Comparison of ENCODE assay signal across 1 cellular context in genomic region chr2:64177315-64177714, GRCh38.
TF ChIP-seq lines count a peak whose summit lies in the region.

No MANE protein-coding gene starts in this region.

TF ChIP-seq in GM23338, 12 proteins besides CTCF, POLR2A, EP300 and RAD21 (continued from another document):
- TF ChIP-seq ZNF462 (CRISPR knock-in tag; IDR thresholded peaks at IDR 0.05) = no peak
- no peak for TF ChIP-seq STAT1 (IDR thresholded peaks at IDR 0.05; ENCODE audit: unreplicated experiment)
- TF ChIP-seq POLR2AphosphoS5 (IDR thresholded peaks at IDR 0.05; ENCODE audit: low read depth) = no peak
- no peak for TF ChIP-seq EZH2phosphoT487 (IDR thresholded peaks at IDR 0.05; ENCODE audit: unreplicated experiment)
- no peak for TF ChIP-seq JUNB (IDR thresholded peaks at IDR 0.05; ENCODE audit: unreplicated experiment)
- no peak for TF ChIP-seq NANOG (IDR thresholded peaks at IDR 0.05; ENCODE audit: borderline replicate concordance)
- TF ChIP-seq EZH2 (IDR thresholded peaks at IDR 0.05; ENCODE audit: low read depth, unreplicated experiment) = no peak
- TF ChIP-seq REST (IDR thresholded peaks at IDR 0.05; ENCODE audit: unreplicated experiment) = no peak
- TF ChIP-seq ZNF331 (CRISPR knock-in tag; IDR thresholded peaks at IDR 0.05; ENCODE audit: low read depth) = no peak
